8 cellular contexts compared by ENCODE assay signal in genomic region chr4:83535520-83535944, GRCh38. TPM values are rescaled to one million over a fixed set of nuclear protein-coding genes. Genes with fewer than 3 reads are reported as not detected.
DNase-seq lines count a peak whose midpoint lies in the region; ATAC-seq and TF ChIP-seq lines count a peak whose summit lies in the region.

No MANE protein-coding gene starts in this region.

- H3K9ac ChIP-seq in HUES6 (ENCODE audit: low read length) (peak overlapping the region; percentile 41), iPS-20b (ENCODE audit: low read depth, low read length) (no peak overlapping the region; the same call in 1 of the 2 replicates), skeletal muscle tissue (ENCODE audit: low read depth in 1 of 3, low read length in 3 of 3) (peak overlapping the region; percentile 95 to 99 (median 96))

- no peak overlapping the region for H3K27ac ChIP-seq in HUES6 (ENCODE audit: low read depth, low read length)
- peak overlapping the region in 3 of 4 donors; percentile 53 to 70 (median 69) for H3K27ac ChIP-seq in body of pancreas
- no peak overlapping the region for H3K27ac ChIP-seq in iPS-20b (ENCODE audit: low read length)
- H3K27ac ChIP-seq in skeletal muscle tissue (ENCODE audit: low read depth, low read length): peak overlapping the region; percentile 97

- H3K27me3 Mint-ChIP-seq in T-helper 1 cell treated with Interleukin-12 subunit alpha and Interleukin-12 subunit beta and Interleukin-4 antibody, amounts not matched to agents 30 μg/mL and 1 μg/mL, for 36 hours (ENCODE audit: low read depth): peaks cover 54% of the 10 kb centered on the region

- WGBS in body of pancreas, 2 donors: 1% methylated on average over 19 of the region's 19 CpGs

- peak overlapping the region; percentile 64 for H3K4me3 ChIP-seq in HUES6 (ENCODE audit: low read depth, low read length)
- peak overlapping the region; percentile 39 to 52 for H3K4me3 ChIP-seq in body of pancreas
- peak overlapping the region; percentile 88 for H3K4me3 ChIP-seq in iPS-20b (ENCODE audit: low read length)
- peak overlapping the region; percentile 88 to 95 (median 92) for H3K4me3 ChIP-seq in skeletal muscle tissue (ENCODE audit: low read length in 3 of 3)

- peak overlapping the region; percentile 83 for H3K4me3 Mint-ChIP-seq in T-helper 1 cell treated with Interleukin-12 subunit alpha and Interleukin-12 subunit beta and Interleukin-4 antibody, amounts not matched to agents 30 μg/mL and 1 μg/mL, for 36 hours

- peak overlapping the region; percentile 18 for H3K27ac Mint-ChIP-seq in T-helper 1 cell treated with Interleukin-12 subunit alpha and Interleukin-12 subunit beta and Interleukin-4 antibody, amounts not matched to agents 30 μg/mL and 1 μg/mL, for 36 hours

- H3K36me3 ChIP-seq in HUES6 (ENCODE audit: control insufficient read depth, insufficient read depth, low read length) (no peaks in the 10 kb centered on the region), body of pancreas (replicated peaks in 1 of 2; ENCODE audit: insufficient read depth in 1 of 2, low read depth in 2 of 2) (no peaks in the 10 kb centered on the region), iPS-20b (ENCODE audit: insufficient read depth, low read depth, low read length) (no peaks in the 10 kb centered on the region), skeletal muscle tissue (ENCODE audit: control insufficient read depth in 3 of 3, insufficient read depth in 3 of 3, low read length in 3 of 3) (peaks cover 0 to 2% (median 0%) of the 10 kb centered on the region in 3 donors)

- peak; percentile 60 for DNase-seq in COR-L47 (lab: John Stamatoyannopoulos, UW)
- DNase-seq in body of pancreas: peak; percentile 30 to 48 (median 36)

- TF ChIP-seq CTCF in body of pancreas (IDR thresholded peaks at IDR 0.05): no peak

- peaks cover 12% of the 10 kb centered on the region for H3K4me1 Mint-ChIP-seq in T-helper 1 cell treated with Interleukin-12 subunit alpha and Interleukin-12 subunit beta and Interleukin-4 antibody, amounts not matched to agents 30 μg/mL and 1 μg/mL, for 36 hours (ENCODE audit: low read depth)

- H3K4me1 ChIP-seq in HUES6 (ENCODE audit: control insufficient read depth, insufficient read depth, low read length) (no peaks in the 10 kb centered on the region), body of pancreas (peaks cover 16% of the 10 kb centered on the region), iPS-20b (ENCODE audit: insufficient read depth, low read length) (no peaks in the 10 kb centered on the region), skeletal muscle tissue (ENCODE audit: control insufficient read depth in 3 of 3, insufficient read depth in 3 of 3, low read length in 3 of 3) (peaks cover 13 to 27% (median 24%) of the 10 kb centered on the region in 3 donors)

- H3K9me3 Mint-ChIP-seq in T-helper 1 cell treated with Interleukin-12 subunit alpha and Interleukin-12 subunit beta and Interleukin-4 antibody, amounts not matched to agents 30 μg/mL and 1 μg/mL, for 36 hours: no peaks in the 10 kb centered on the region

- H3K27me3 ChIP-seq in HUES6 (ENCODE audit: control insufficient read depth, insufficient read depth, low read length): peaks cover 65% of the 10 kb centered on the region
- H3K27me3 ChIP-seq in body of pancreas: no peaks in the 10 kb centered on the region
- peaks cover 67% of the 10 kb centered on the region for H3K27me3 ChIP-seq in iPS-20b (ENCODE audit: insufficient read depth, low read length)
- no peaks in the 10 kb centered on the region for H3K27me3 ChIP-seq in skeletal muscle tissue (ENCODE audit: control insufficient read depth in 3 of 3, insufficient read depth in 3 of 3, low read length in 3 of 3)

- peak; percentile 34 for ATAC-seq in GM21390 (IDR thresholded peaks at IDR 0.05; ENCODE audit: unreplicated experiment)
- ATAC-seq in body of pancreas: peak; percentile 51
- ATAC-seq in HG03571 (IDR thresholded peaks at IDR 0.05; ENCODE audit: unreplicated experiment): no peak

- no peaks in the 10 kb centered on the region for H3K36me3 Mint-ChIP-seq in T-helper 1 cell treated with Interleukin-12 subunit alpha and Interleukin-12 subunit beta and Interleukin-4 antibody, amounts not matched to agents 30 μg/mL and 1 μg/mL, for 36 hours (ENCODE audit: low read depth)

- no peaks in the 10 kb centered on the region for H3K9me3 ChIP-seq in HUES6 (ENCODE audit: control insufficient read depth, insufficient read depth, low read depth, low read length)
- H3K9me3 ChIP-seq in body of pancreas: no peaks in the 10 kb centered on the region
- no peaks in the 10 kb centered on the region for H3K9me3 ChIP-seq in iPS-20b (ENCODE audit: insufficient read depth, low read depth, low read length)
- no peaks in the 10 kb centered on the region for H3K9me3 ChIP-seq in skeletal muscle tissue (ENCODE audit: control insufficient read depth in 3 of 3, low read length in 3 of 3)

- intact Hi-C loops in body of pancreas (cut with DNase I): no loop called here

- TF ChIP-seq POLR2A in body of pancreas (IDR thresholded peaks at IDR 0.05): no peak

RNA-seq across cellular contexts. Expression of gene GPAT3, which starts 0.4 kb away (rescaled TPM):
- total RNA-seq in body of pancreas: 1 to 10 TPM; 1.8 to 4.3 TPM
- total RNA-seq in skeletal muscle tissue: 32.4 TPM

RNA-seq across cellular contexts. Expression of gene ABRAXAS1, which starts 50.6 kb away (rescaled TPM):
- 10 to 100 TPM in 1 of 2 donors, 1 to 10 TPM in 1; 5.9 to 17.1 TPM for total RNA-seq in body of pancreas
- total RNA-seq in skeletal muscle tissue: 18.8 TPM

Comparison
In these comparisons a context has a peak if more than half of its experiments do, and no peak if none do; other contexts are left out.
1. H3K27ac ChIP-seq: peak in body of pancreas (3 of 4) and skeletal muscle tissue (single experiment); none in HUES6 (single experiment) and iPS-20b (single experiment).
2. Peak in every context shown above with its lines, with median percentiles within 50 percentile points of each other: H3K4me3 ChIP-seq.